In the genomic region with DNA sequence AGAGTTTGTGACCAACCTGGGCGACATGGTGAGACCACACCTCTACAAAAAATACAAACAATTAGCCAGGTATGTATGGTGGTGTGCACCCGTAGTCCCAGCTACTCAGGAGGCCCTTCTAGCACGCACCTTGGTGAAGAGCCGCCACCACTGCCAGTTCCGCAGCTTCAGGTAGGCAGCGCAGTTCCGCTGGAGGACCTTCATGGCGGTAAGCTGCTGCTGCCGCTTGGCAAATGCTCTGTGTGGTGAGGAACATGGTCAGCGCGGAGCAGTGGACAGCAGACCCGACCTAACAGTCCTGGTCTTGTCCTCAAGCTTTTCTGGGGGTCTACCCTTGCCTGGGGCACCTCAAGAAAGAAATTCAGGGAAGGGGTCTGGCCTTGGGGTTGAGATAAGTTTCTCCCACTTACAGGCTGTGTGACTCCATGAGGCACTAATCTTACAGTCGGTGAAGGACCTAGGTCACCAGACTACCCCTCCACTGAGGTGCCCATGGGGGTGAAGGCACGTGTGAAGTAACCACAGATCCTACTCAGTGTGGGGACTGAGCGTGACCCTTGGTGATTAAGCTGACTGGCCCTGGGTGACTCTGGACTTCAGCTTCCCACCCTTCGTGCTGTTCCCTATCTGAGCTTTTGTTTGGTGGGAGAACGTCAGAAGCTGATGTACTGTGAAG, we compare ENCODE assay signal across 17 cellular contexts. TPM values are rescaled to one million over a fixed set of nuclear protein-coding genes. Genes with fewer than 3 reads are reported as not detected.
DNase-seq lines count a peak whose midpoint lies in the region; TF ChIP-seq lines count a peak whose summit lies in the region.
"Had no signal": no experiment of that assay in that cellular context is flagged by ENCODE, and none has a peak within 500 bp of the region (broad histone marks: within the 10 kb centered on the region; RNA-seq: fewer than 3 reads in every experiment).

No MANE protein-coding gene starts in this region.

- CTCF ChIA-PET in CD8-positive, alpha-beta memory T cell (lab: Charles Lee): interaction anchor here (0.8 to 6.3 kb wide), 24 partner anchors 10 to 184 kb away, joined by 3 to 116 read pairs (median 10); no protein-coding TSS in a partner anchor

- WGBS in GM23248 (ENCODE audit: low coverage in 1 of 2, low lambda C conversion rate in 2 of 2, missing lambda C conversion rate in 2 of 2), 2 experiments: 94 to 95% methylated on average over 17 of the region's 17 CpGs

- in situ Hi-C loops in GM23248 (cut with MboI) (loop anchor here (10.0 kb wide), 1 partner anchor 162 kb away; no protein-coding TSS in a partner anchor), KBM-7 (cut with MboI; ENCODE audit: low pct_unique_long_range_greater_than_20kb, low sequenced_read_pairs) (loop anchor here (10.0 kb wide), 1 partner anchor 162 kb away; no protein-coding TSS in a partner anchor)

- no peaks in the 10 kb centered on the region for H3K27me3 ChIP-seq in BLaER1 treated with 17β-estradiol and CSF1 and Interleukin-3, amounts not matched to agents 10 nM and 100 nM
- no peaks in the 10 kb centered on the region for H3K27me3 ChIP-seq in GM23248 (replicated peaks; ENCODE audit: insufficient read depth)
- no peaks in the 10 kb centered on the region for H3K27me3 ChIP-seq in colonic mucosa
- no peaks in the 10 kb centered on the region for H3K27me3 ChIP-seq in CD8-positive, alpha-beta memory T cell (ENCODE audit: insufficient read depth, low read length, poor library complexity, severe bottlenecking)
- H3K27me3 ChIP-seq: SJCRH30 had no signal

- peaks cover 25 to 100% (median 100%) of the 10 kb centered on the region in 11 experiments; a peak in 21 of 22 replicates for H4K20me1 ChIP-seq in BLaER1 treated with 17β-estradiol and CSF1 and Interleukin-3, amounts not matched to agents 10 nM and 100 nM
- no peaks in the 10 kb centered on the region for H4K20me1 ChIP-seq in GM23248 (ENCODE audit: insufficient read depth)

- H3K9me3 ChIP-seq in BLaER1 treated with 17β-estradiol and CSF1 and Interleukin-3, amounts not matched to agents 10 nM and 100 nM (replicated peaks in 1 of 11): peaks cover 0 to 17% (median 0%) of the 10 kb centered on the region in 11 experiments; a peak in 5 of 22 replicates
- no peaks in the 10 kb centered on the region for H3K9me3 ChIP-seq in GM23248 (ENCODE audit: low read depth)
- no peaks in the 10 kb centered on the region for H3K9me3 ChIP-seq in colonic mucosa
- no peaks in the 10 kb centered on the region for H3K9me3 ChIP-seq in CD8-positive, alpha-beta memory T cell (ENCODE audit: low read length)
- H3K9me3 ChIP-seq: SJCRH30 had no signal

- peaks cover 100% of the 10 kb centered on the region in 11 experiments for H3K36me3 ChIP-seq in BLaER1 treated with 17β-estradiol and CSF1 and Interleukin-3, amounts not matched to agents 10 nM and 100 nM
- H3K36me3 ChIP-seq in GM23248 (ENCODE audit: low read depth) (peaks cover 93% of the 10 kb centered on the region), colonic mucosa (peaks cover 82% of the 10 kb centered on the region)
- peaks cover 97% of the 10 kb centered on the region for H3K36me3 ChIP-seq in CD8-positive, alpha-beta memory T cell (ENCODE audit: insufficient read depth, low read length)

- H3K4me1 ChIP-seq in BLaER1 treated with 17β-estradiol and CSF1 and Interleukin-3, amounts not matched to agents 10 nM and 100 nM: peaks cover 0 to 76% (median 50%) of the 10 kb centered on the region in 10 experiments; a peak in 16 of 20 replicates
- H3K4me1 ChIP-seq in GM23248 (ENCODE audit: insufficient read depth) (no peaks in the 10 kb centered on the region), colonic mucosa (no peaks in the 10 kb centered on the region)
- H3K4me1 ChIP-seq in CD8-positive, alpha-beta memory T cell (ENCODE audit: insufficient read depth, low read length): peaks cover 10% of the 10 kb centered on the region
- H3K4me1 ChIP-seq: SJCRH30 had no signal

- H3K36me3 Mint-ChIP-seq in osteocyte (ENCODE audit: unreplicated experiment): peaks cover 63% of the 10 kb centered on the region
- peaks cover 4 to 98% (median 17%) of the 10 kb centered on the region in 3 donors for H3K36me3 Mint-ChIP-seq in CD8-positive, alpha-beta memory T cell

- DNase-seq in GM23248 (no peak), colonic mucosa (no peak), osteocyte (ENCODE audit: extremely low spot score, unreplicated experiment) (no peak), AML-193 (lab: John Stamatoyannopoulos, UW) (no peak), KBM-7 (no peak)
- no peak for DNase-seq in CD8-positive, alpha-beta memory T cell
- DNase-seq in activated effector memory CD4-positive, alpha-beta T cell treated with Interleukin-2 at 50 U/mL for 16 hours: no peak
- DNase-seq: activated CD4-positive, alpha-beta T cell treated with anti-CD3 and anti-CD28 coated beads, Interleukin-2, amount 50 U/mL, for 48 hours; activated gamma-delta T cell treated with Interleukin-2 at 50 U/mL for 16 hours; NCI-H1105 treated with DMSO at 0.1 percent for 48 hours; NK-92 treated with Interleukin-12 subunit alpha and Interleukin-12 subunit beta, amount 100 ng/mL, for 24 hours; SJCRH30; stimulated activated naive CD4-positive, alpha-beta T cell treated with Interleukin-2 at 50 U/mL for 16 hours had no signal

- H3K27me3 Mint-ChIP-seq in osteocyte (ENCODE audit: unreplicated experiment): no peaks in the 10 kb centered on the region
- peaks cover 0 to 3% of the 10 kb centered on the region in 2 donors for H3K27me3 Mint-ChIP-seq in CD8-positive, alpha-beta memory T cell
- H3K27me3 Mint-ChIP-seq: central memory CD8-positive, alpha-beta T cell had no signal

- no peaks in the 10 kb centered on the region for H3K9me2 ChIP-seq in GM23248 (ENCODE audit: insufficient read depth)

- H2AFZ ChIP-seq in GM23248: no peak overlapping the region

- no peak for TF ChIP-seq CTCF in colonic mucosa (IDR thresholded peaks at IDR 0.05)
- no peak for TF ChIP-seq CTCF in osteocyte (IDR thresholded peaks at IDR 0.05)

- intact Hi-C loops in colonic mucosa (cut with DNase I): no loop called here

- H3K4me2 ChIP-seq in BLaER1 treated with 17β-estradiol and CSF1 and Interleukin-3, amounts not matched to agents 10 nM and 100 nM: peak overlapping the region in 8 of 11 experiments; percentile 5 to 91 (median 64); a peak in 12 of 22 replicates
- H3K4me2 ChIP-seq in GM23248 (ENCODE audit: unreplicated experiment): no peak overlapping the region

- POLR2A ChIA-PET in CD8-positive, alpha-beta memory T cell (lab: Charles Lee): interaction anchor here (0.6 to 1.5 kb wide), 4 partner anchors 8 to 168 kb away, joined by 3 to 6 read pairs (median 4); a partner anchor contains a TSS

- H3K9me3 Mint-ChIP-seq in osteocyte (ENCODE audit: unreplicated experiment): no peaks in the 10 kb centered on the region
- no peaks in the 10 kb centered on the region for H3K9me3 Mint-ChIP-seq in CD8-positive, alpha-beta memory T cell
- H3K9me3 Mint-ChIP-seq: CD14-positive monocyte; central memory CD8-positive, alpha-beta T cell had no signal

- peaks cover 4% of the 10 kb centered on the region for H3K4me1 Mint-ChIP-seq in osteocyte (ENCODE audit: unreplicated experiment)
- peaks cover 10 to 12% (median 11%) of the 10 kb centered on the region in 3 donors for H3K4me1 Mint-ChIP-seq in CD8-positive, alpha-beta memory T cell
- H3K4me1 Mint-ChIP-seq: CD14-positive monocyte had no signal

- no peak overlapping the region for H3K4me3 Mint-ChIP-seq in osteocyte (ENCODE audit: unreplicated experiment)
- H3K4me3 Mint-ChIP-seq in CD8-positive, alpha-beta memory T cell: no peak overlapping the region
- H3K4me3 Mint-ChIP-seq: CD14-positive monocyte; central memory CD8-positive, alpha-beta T cell had no signal

- H3F3A ChIP-seq in GM23248 (ENCODE audit: insufficient read depth): peaks cover 48% of the 10 kb centered on the region

- H3K27ac Mint-ChIP-seq in osteocyte (ENCODE audit: unreplicated experiment): peak overlapping the region; percentile 31
- peak overlapping the region in 2 of 8 donors; percentile 29 to 86 for H3K27ac Mint-ChIP-seq in CD8-positive, alpha-beta memory T cell

- peaks cover 93% of the 10 kb centered on the region for H3K79me2 ChIP-seq in GM23248 (ENCODE audit: insufficient read depth)

- H3K27ac ChIP-seq in BLaER1 treated with 17β-estradiol and CSF1 and Interleukin-3, amounts not matched to agents 10 nM and 100 nM: peak overlapping the region in 3 of 11 experiments; percentile 5 to 13 (median 8); a peak in 3 of 22 replicates
- H3K27ac ChIP-seq in GM23248 (peak overlapping the region; percentile 11; the same call in 1 of the 2 replicates), colonic mucosa (peak overlapping the region; percentile 4)
- no peak overlapping the region for H3K27ac ChIP-seq in CD8-positive, alpha-beta memory T cell (ENCODE audit: low read depth, low read length)
- H3K27ac ChIP-seq: SJCRH30 had no signal

- peak overlapping the region in 6 of 11 experiments; percentile 4 to 36 (median 18); a peak in 5 of 22 replicates for H3K9ac ChIP-seq in BLaER1 treated with 17β-estradiol and CSF1 and Interleukin-3, amounts not matched to agents 10 nM and 100 nM
- H3K9ac ChIP-seq in GM23248 (no peak overlapping the region), colonic mucosa (ENCODE audit: low read depth in 2 of 2, low read length in 2 of 2) (no peak overlapping the region)

- no peak overlapping the region for H3K4me3 ChIP-seq in BLaER1 treated with 17β-estradiol and CSF1 and Interleukin-3, amounts not matched to agents 10 nM and 100 nM
- H3K4me3 ChIP-seq in GM23248 (no peak overlapping the region), colonic mucosa (no peak overlapping the region)
- H3K4me3 ChIP-seq in CD8-positive, alpha-beta memory T cell (ENCODE audit: low read length): no peak overlapping the region
- H3K4me3 ChIP-seq: lung, SJCRH30 had no signal

RNA-seq across cellular contexts. Expression of a gene that starts 49.6 kb away (rescaled TPM):
- 8.3 and 8.6 TPM in 2 replicates for total RNA-seq in GM23248 (2014; rRNA removed; shearing (Covaris generic))
- 12.8 and 14.2 TPM in 2 replicates for polyA plus RNA-seq in GM23248 (2016; fragmentation: Nextera tagmentation; extraction: Ambion mirVana)
- total RNA-seq in colonic mucosa (10 to 100 TPM; 14.7 to 34.6 TPM), osteocyte (16.2 and 19.5 TPM in 2 replicates)
- total RNA-seq in CD8-positive, alpha-beta memory T cell: 10 to 100 TPM; 32.8 to 34.3 TPM
- polyA plus RNA-seq in CD8-positive, alpha-beta memory T cell: 25.6 TPM

Comparison
In these comparisons a context has a peak if more than half of its experiments do, and no peak if none do; other contexts are left out.
1. H3K9ac ChIP-seq: peak in BLaER1 treated with 17β-estradiol and CSF1 and Interleukin-3, amounts not matched to agents 10 nM and 100 nM (6 of 11); none in GM23248 (single experiment) and colonic mucosa (0 of 2).